In the genomic region with DNA sequence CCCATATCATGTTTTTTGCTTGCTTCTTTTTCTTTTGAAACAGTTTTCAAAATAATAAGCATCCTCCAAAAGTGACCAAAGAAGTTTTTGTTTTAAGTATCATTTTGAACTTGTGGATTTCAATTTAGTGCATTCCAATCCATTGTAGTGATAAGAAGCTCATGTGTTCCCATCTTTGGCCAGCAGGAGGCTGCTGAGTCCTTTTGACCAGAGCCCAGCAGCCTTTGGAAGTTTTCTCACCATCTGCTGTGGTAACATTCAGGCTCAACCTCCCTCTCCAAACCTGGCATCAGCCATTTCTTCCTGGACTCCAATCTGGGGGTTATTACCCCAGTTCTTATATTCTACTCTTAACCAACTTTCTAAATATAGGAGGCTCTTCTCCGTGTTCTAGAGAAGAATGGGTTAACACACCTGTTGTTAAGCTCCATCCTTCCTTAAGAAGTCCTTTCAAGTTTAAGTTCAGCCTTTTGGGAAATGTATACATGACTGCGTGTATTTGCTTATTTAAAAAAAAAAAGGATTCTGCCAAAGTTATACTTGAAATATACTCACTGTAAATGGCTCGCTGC, we compare ENCODE assay signal across 8 cellular contexts. TPM values are rescaled to one million over a fixed set of nuclear protein-coding genes. Genes with fewer than 3 reads are reported as not detected.
A peak's percentile ranks its signal among the peaks of the same experiment; 100 is the strongest.
DNase-seq lines count a peak whose midpoint lies in the region; ATAC-seq and TF ChIP-seq lines count a peak whose summit lies in the region.

No MANE protein-coding gene starts in this region.

- no peaks in the 10 kb centered on the region for H3K9me3 ChIP-seq in thoracic aorta

- no peaks in the 10 kb centered on the region for H3K4me1 ChIP-seq in thoracic aorta (ENCODE audit: control insufficient read depth in 1 of 2, low read depth in 2 of 2)

- DNase-seq in NCI-H1694 (lab: John Stamatoyannopoulos, UW) (peak; percentile 45), NCI-H1694 treated with DMSO at 0.1 percent for 48 hours (lab: John Stamatoyannopoulos, UW) (no peak), LNCaP clone FGC (ENCODE audit: low read depth) (peak; percentile 22), T follicular helper cell (ENCODE audit: low read depth) (peak; percentile 21), dermis blood vessel endothelial cell (peak; percentile 80), lower leg skin (ENCODE audit: low spot score in 2 of 2) (peak; percentile 25 to 62), thoracic aorta (ENCODE audit: low spot score) (no peak)

- TF ChIP-seq POLR2A in lower leg skin (IDR thresholded peaks at IDR 0.05), result no peak

- 64 to 71% methylated on average over 3 of the region's 3 CpGs for WGBS in lower leg skin, 2 donors

- H3K36me3 ChIP-seq in thoracic aorta, result no peaks in the 10 kb centered on the region

- no peaks in the 10 kb centered on the region for H3K27me3 ChIP-seq in thoracic aorta (replicated peaks; ENCODE audit: insufficient read depth)

- no peak overlapping the region for H3K27ac ChIP-seq in thoracic aorta

- TF ChIP-seq CTCF in LNCaP clone FGC (IDR thresholded peaks at IDR 0.05; ENCODE audit: control insufficient read depth, extremely low read depth, insufficient read depth) (peak; percentile 60), lower leg skin (IDR thresholded peaks at IDR 0.05) (no peak), thoracic aorta (IDR thresholded peaks at IDR 0.05) (peak; percentile 40)

- intact Hi-C loops in lower leg skin (cut with DNase I; ENCODE audit: low total_unique reads), result no loop called here

- ATAC-seq in GM21825 (IDR thresholded peaks at IDR 0.05; ENCODE audit: unreplicated experiment), result peak; percentile 76
- ATAC-seq in thoracic aorta (ENCODE audit: insufficient number of reproducible peaks, low FRiP score, low read depth), result no peak

- H3K4me3 ChIP-seq in LNCaP clone FGC (ENCODE audit: low read depth, low read length) (no peak overlapping the region), lower leg skin (ENCODE audit: low read depth, poor library complexity, severe bottlenecking) (no peak overlapping the region), thoracic aorta (no peak overlapping the region)

RNA-seq across cellular contexts. Expression of a gene that starts 39.0 kb away (rescaled TPM):
- 0.88 and 4.8 TPM in 2 replicates for total RNA-seq in dermis blood vessel endothelial cell
- total RNA-seq in lower leg skin, result 10 to 100 TPM in 2 of 4 donors, 1 to 10 TPM in 2; 5.7 to 24.8 (median 9.4) TPM
- total RNA-seq in thoracic aorta, result not detected

Comparison
In these comparisons a context has a peak if more than half of its experiments do, and no peak if none do; other contexts are left out.
1. DNase-seq: peak in NCI-H1694 (single experiment), LNCaP clone FGC (single experiment), T follicular helper cell (single experiment), dermis blood vessel endothelial cell (single experiment) and lower leg skin (2 of 2); none in NCI-H1694 treated with DMSO at 0.1 percent for 48 hours (single experiment) and thoracic aorta (single experiment).
2. CTCF ChIP-seq: peak in LNCaP clone FGC (single experiment) and thoracic aorta (single experiment); none in lower leg skin (0 of 3).